In the genomic region with DNA sequence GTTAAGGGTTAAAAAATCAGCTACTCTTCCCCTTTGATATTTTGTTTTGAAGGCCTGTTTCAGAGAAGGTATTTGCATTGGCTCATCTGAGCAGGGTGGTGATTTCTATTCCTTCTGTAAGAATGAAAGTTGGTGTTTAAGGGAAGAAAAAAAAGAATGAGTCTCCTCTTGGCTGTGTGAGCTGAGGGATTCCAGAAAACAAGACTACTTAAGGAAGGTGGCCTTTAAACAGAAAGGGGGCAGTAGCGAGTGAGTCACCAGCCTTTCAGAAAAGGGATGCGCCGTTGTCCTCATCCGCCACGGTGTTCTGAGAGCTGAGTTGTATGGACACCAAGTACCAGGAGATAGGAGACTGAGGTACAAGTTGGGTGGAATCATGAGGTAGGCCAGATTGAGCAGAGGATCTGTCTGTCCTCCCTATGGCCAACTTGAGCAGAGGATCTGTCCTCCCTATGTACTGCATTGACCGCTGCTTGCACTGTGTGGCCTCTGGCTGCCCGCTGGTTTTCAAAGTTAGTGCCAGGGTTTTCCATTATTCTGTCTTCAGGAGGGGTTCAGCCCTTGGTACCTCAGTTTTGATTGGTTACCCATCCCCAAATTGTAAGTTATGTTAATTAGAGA, we compare ENCODE assay signal across 2 cellular contexts.
TF ChIP-seq lines count a peak whose summit lies in the region.

No MANE protein-coding gene starts in this region.

TF ChIP-seq in SK-N-SH, 30 proteins besides CTCF, POLR2A, EP300 and RAD21 (continued from another document):
- TF ChIP-seq, protein P1, sequence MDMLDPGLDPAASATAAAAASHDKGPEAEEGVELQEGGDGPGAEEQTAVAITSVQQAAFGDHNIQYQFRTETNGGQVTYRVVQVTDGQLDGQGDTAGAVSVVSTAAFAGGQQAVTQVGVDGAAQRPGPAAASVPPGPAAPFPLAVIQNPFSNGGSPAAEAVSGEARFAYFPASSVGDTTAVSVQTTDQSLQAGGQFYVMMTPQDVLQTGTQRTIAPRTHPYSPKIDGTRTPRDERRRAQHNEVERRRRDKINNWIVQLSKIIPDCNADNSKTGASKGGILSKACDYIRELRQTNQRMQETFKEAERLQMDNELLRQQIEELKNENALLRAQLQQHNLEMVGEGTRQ (IDR thresholded peaks at IDR 0.05; ENCODE audit: borderline replicate concordance, low read depth, low read length), result no peak
- no peak for TF ChIP-seq MAX (IDR thresholded peaks at IDR 0.05; ENCODE audit: low read depth)
- TF ChIP-seq ZBTB33 (IDR thresholded peaks at IDR 0.05; ENCODE audit: borderline replicate concordance, low read depth), result no peak

TF ChIP-seq in SK-N-SH treated with all-trans-retinoic acid at 6 μM for 48 hours, 23 proteins besides CTCF, POLR2A, EP300 and RAD21 (continued from another document):
- TF ChIP-seq, protein P2, sequence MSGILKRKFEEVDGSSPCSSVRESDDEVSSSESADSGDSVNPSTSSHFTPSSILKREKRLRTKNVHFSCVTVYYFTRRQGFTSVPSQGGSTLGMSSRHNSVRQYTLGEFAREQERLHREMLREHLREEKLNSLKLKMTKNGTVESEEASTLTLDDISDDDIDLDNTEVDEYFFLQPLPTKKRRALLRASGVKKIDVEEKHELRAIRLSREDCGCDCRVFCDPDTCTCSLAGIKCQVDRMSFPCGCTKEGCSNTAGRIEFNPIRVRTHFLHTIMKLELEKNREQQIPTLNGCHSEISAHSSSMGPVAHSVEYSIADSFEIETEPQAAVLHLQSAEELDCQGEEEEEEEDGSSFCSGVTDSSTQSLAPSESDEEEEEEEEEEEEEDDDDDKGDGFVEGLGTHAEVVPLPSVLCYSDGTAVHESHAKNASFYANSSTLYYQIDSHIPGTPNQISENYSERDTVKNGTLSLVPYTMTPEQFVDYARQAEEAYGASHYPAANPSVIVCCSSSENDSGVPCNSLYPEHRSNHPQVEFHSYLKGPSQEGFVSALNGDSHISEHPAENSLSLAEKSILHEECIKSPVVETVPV (CRISPR knock-in tag; IDR thresholded peaks at IDR 0.05), result no peak
TF ChIP-seq in SK-N-SH treated with all-trans-retinoic acid at 6 μM for 48 hours: peak in this region for 0.
